ENCODE assay signal across 8 cellular contexts in the genomic region with DNA sequence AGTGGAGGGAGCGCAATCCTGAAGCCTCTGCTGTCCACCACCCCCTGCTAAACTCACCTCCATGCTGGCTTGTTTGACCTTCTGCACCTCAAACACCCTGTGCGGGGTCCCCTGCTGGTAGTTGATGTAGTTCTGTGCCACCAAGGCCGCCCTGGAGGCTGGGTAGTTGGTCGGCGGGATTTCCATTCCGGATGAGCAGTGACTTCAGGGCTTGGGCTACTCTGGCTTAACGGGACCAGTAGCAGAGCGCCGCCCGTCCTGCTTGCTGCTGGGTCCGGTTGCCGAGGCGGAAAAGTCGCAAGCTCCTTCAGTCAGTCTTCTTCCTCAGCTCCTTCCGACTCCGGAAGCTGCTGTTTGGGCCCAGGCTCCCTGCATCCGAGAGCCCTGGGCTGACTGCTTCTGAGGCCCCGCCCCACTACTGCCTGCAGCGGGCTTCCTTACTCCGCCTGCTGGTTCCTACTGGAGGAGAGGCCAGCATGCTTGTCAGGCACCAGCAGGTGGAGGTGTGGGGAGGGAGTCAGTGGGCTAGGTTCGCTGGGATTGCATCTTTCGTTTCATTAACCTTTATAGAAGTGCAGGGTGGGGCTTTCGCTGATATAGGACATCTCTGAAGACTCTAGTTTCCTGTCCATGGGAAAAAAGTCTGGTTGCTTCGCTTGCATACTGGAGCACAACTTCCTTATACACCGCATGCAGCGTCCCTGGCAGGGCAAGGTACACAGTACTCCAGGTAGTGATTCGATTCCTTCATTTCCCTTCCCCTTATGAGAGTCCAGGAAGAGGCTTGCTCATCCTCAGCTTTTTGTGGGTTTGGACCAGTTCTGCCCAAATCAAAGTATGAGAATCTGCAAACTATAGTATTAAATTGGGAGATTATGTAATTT. TPM values are rescaled to one million over a fixed set of nuclear protein-coding genes. Genes with fewer than 3 reads are reported as not detected.
DNase-seq lines count a peak whose midpoint lies in the region; ATAC-seq and TF ChIP-seq lines count a peak whose summit lies in the region.

A gene with protein sequence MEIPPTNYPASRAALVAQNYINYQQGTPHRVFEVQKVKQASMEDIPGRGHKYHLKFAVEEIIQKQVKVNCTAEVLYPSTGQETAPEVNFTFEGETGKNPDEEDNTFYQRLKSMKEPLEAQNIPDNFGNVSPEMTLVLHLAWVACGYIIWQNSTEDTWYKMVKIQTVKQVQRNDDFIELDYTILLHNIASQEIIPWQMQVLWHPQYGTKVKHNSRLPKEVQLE (minus strand): TSS at position 356 of the 884 bp plus-strand sequence. CDS start 170 bp downstream, at position 186.

- POLR2A ChIA-PET in SK-N-SH (lab: Yijun Ruan, JAX): no interaction called here

- TF ChIP-seq RAD21 in SK-N-SH (IDR thresholded peaks at IDR 0.05; ENCODE audit: low read length): no peak

- DNase-seq in NCI-H82 (lab: John Stamatoyannopoulos, UW) (peak; percentile 35), NCI-H82 treated with DMSO at 0.1 percent for 48 hours (lab: John Stamatoyannopoulos, UW; ENCODE audit: unreplicated experiment) (no peak), SK-N-SH (peak; percentile 11), Right ventricle myocardium inferior (ENCODE audit: missing footprints) (peak; percentile 91), ovary (peak; percentile 81 to 85 (median 83)), thyroid gland (peak; percentile 92 to 93)
- peak; percentile 26 for DNase-seq in activated naive CD8-positive, alpha-beta T cell treated with anti-CD3 and anti-CD28 coated beads, Interleukin-2, amount 50 U/mL, for 16 hours (ENCODE audit: low read depth, low spot score)

- H3K9me3 ChIP-seq in SK-N-SH (no peaks in the 10 kb centered on the region), ovary (no peaks in the 10 kb centered on the region), thyroid gland (no peaks in the 10 kb centered on the region)

- H3K27me3 ChIP-seq in SK-N-SH (ENCODE audit: insufficient read depth) (no peaks in the 10 kb centered on the region), ovary (no peaks in the 10 kb centered on the region), thyroid gland (no peaks in the 10 kb centered on the region)

- 82% methylated on average over 19 of the region's 27 CpGs for WGBS in SK-N-SH (ENCODE audit: low lambda C conversion rate)
- WGBS in ovary, 3 donors: 10% methylated on average over 27 of the region's 27 CpGs
- WGBS in thyroid gland, 2 donors: 12% methylated on average over 25 of the region's 27 CpGs

- TF ChIP-seq POLR2A in ovary (IDR thresholded peaks at IDR 0.05) (no peak), thyroid gland (IDR thresholded peaks at IDR 0.05) (peak in 1 of 2 donors; percentile 68)

- H3K27ac ChIP-seq in SK-N-SH (ENCODE audit: low read depth in 2 of 2, low read length in 1 of 2) (no peak within 1 kb of the TSS), ovary (peak within 1 kb of the TSS; percentile 18 to 64), thyroid gland (peak within 1 kb of the TSS; percentile 57 to 71 (median 68))

- H3K4me1 ChIP-seq in SK-N-SH (ENCODE audit: control insufficient read depth in 1 of 2, insufficient read depth in 2 of 2, low read depth in 1 of 2, low read length in 1 of 2) (no peaks in the 10 kb centered on the region), ovary (ENCODE audit: insufficient read depth) (no peaks in the 10 kb centered on the region), thyroid gland (peaks cover 0 to 8% of the 10 kb centered on the region in 2 donors)

- H3F3A ChIP-seq in SK-N-SH (replicated peaks; ENCODE audit: insufficient read depth): no peaks in the 10 kb centered on the region

- peaks cover 49 to 56% of the 10 kb centered on the region in 2 experiments for H3K36me3 ChIP-seq in SK-N-SH (replicated peaks in 1 of 2; ENCODE audit: control insufficient read depth in 1 of 2, insufficient read depth in 2 of 2, low read length in 1 of 2)
- no peaks in the 10 kb centered on the region for H3K36me3 ChIP-seq in ovary
- H3K36me3 ChIP-seq in thyroid gland: peaks cover 9 to 10% of the 10 kb centered on the region in 2 donors

- H3K79me2 ChIP-seq in SK-N-SH (ENCODE audit: insufficient read depth): no peaks in the 10 kb centered on the region; the same call in 1 of the 2 replicates

- no peak within 1 kb of the TSS for H2AFZ ChIP-seq in SK-N-SH (ENCODE audit: low read depth)

- H3K4me2 ChIP-seq in SK-N-SH: no peak within 1 kb of the TSS

- no peak within 1 kb of the TSS for H3K4me3 ChIP-seq in SK-N-SH (ENCODE audit: low read depth in 2 of 2, low read length in 1 of 2)
- H3K4me3 ChIP-seq in ovary: peak within 1 kb of the TSS; percentile 58
- H3K4me3 ChIP-seq in thyroid gland (replicated peaks in 1 of 3): peak within 1 kb of the TSS; percentile 40 to 60 (median 45)

- H3K9ac ChIP-seq in SK-N-SH: no peak within 1 kb of the TSS

- intact Hi-C loops in Right ventricle myocardium inferior (cut with DNase I) (loop anchor here (5.0 to 10.0 kb wide), 2 partner anchors 52 to 120 kb away; no protein-coding TSS in a partner anchor), ovary (cut with DNase I) (loop anchor here in 1 of 4 donors (10.0 kb wide), 1 partner anchor 52 kb away; no protein-coding TSS in a partner anchor), thyroid gland (cut with DNase I) (no loop called here)

- TF ChIP-seq EP300 in SK-N-SH (IDR thresholded peaks at IDR 0.05; ENCODE audit: borderline replicate concordance in 1 of 2, low read depth in 1 of 2, low read length in 1 of 2) (no peak), ovary (IDR thresholded peaks at IDR 0.05) (no peak)

- H4K20me1 ChIP-seq in SK-N-SH (ENCODE audit: insufficient read depth): no peaks in the 10 kb centered on the region

- H3K9me2 ChIP-seq in SK-N-SH: no peaks in the 10 kb centered on the region

- peak; percentile 100 for ATAC-seq in HG03039 (IDR thresholded peaks at IDR 0.05; ENCODE audit: unreplicated experiment)
- peak; percentile 98 for ATAC-seq in Right ventricle myocardium inferior

- TF ChIP-seq CTCF in SK-N-SH (IDR thresholded peaks at IDR 0.05): no peak
- peak; percentile 57 to 69 (median 68) for TF ChIP-seq CTCF in ovary (IDR thresholded peaks at IDR 0.05)
- TF ChIP-seq CTCF in thyroid gland (IDR thresholded peaks at IDR 0.05): peak in 5 of 6 experiments; percentile 21 to 77 (median 73)

- CTCF ChIA-PET in SK-N-SH (lab: Yijun Ruan, JAX): interaction anchor here (1.3 kb wide), 1 partner anchor 12 kb away, joined by 3 read pairs; no protein-coding TSS in a partner anchor

TF ChIP-seq in SK-N-SH, 30 proteins besides CTCF, POLR2A, EP300 and RAD21:
- TF ChIP-seq NRF1 (IDR thresholded peaks at IDR 0.05; ENCODE audit: low read depth, low read length): no peak
- TF ChIP-seq MEF2A (IDR thresholded peaks at IDR 0.05; ENCODE audit: borderline replicate concordance, low read depth): no peak
- TF ChIP-seq, protein P1, sequence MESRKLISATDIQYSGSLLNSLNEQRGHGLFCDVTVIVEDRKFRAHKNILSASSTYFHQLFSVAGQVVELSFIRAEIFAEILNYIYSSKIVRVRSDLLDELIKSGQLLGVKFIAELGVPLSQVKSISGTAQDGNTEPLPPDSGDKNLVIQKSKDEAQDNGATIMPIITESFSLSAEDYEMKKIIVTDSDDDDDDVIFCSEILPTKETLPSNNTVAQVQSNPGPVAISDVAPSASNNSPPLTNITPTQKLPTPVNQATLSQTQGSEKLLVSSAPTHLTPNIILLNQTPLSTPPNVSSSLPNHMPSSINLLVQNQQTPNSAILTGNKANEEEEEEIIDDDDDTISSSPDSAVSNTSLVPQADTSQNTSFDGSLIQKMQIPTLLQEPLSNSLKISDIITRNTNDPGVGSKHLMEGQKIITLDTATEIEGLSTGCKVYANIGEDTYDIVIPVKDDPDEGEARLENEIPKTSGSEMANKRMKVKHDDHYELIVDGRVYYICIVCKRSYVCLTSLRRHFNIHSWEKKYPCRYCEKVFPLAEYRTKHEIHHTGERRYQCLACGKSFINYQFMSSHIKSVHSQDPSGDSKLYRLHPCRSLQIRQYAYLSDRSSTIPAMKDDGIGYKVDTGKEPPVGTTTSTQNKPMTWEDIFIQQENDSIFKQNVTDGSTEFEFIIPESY (IDR thresholded peaks at IDR 0.05; ENCODE audit: borderline replicate concordance, low read depth): no peak
- TF ChIP-seq RXRA (IDR thresholded peaks at IDR 0.05; ENCODE audit: borderline replicate concordance, low read depth): no peak
- no peak for TF ChIP-seq SIN3A (IDR thresholded peaks at IDR 0.05; ENCODE audit: borderline replicate concordance, low read depth, low read length)
- TF ChIP-seq FOXJ3 (CRISPR knock-in tag; IDR thresholded peaks at IDR 0.05): no peak
- TF ChIP-seq TCF12 (IDR thresholded peaks at IDR 0.05): no peak
- TF ChIP-seq ELF1 (IDR thresholded peaks at IDR 0.05): no peak
TF ChIP-seq in SK-N-SH: peak in this region for 0.

RNA-seq across cellular contexts. Expression of the gene that starts here (rescaled TPM):
- not detected in 2 replicates for polyA plus RNA-seq in SK-N-SH (2012; rRNA removed)
- polyA plus RNA-seq in SK-N-SH (2012; cell fraction: cytosol; rRNA removed): not detected in 2 replicates
- not detected in 2 replicates for polyA plus RNA-seq in SK-N-SH (2012; cell fraction: nucleus; rRNA removed)
- total RNA-seq in Right ventricle myocardium inferior: 3.9 TPM
- 10 to 100 TPM; 16.5 to 82.9 (median 43.5) TPM for total RNA-seq in ovary
- polyA plus RNA-seq in ovary: 10 to 100 TPM; 38.4 to 48.4 TPM
- 10 to 100 TPM; 16.8 to 42.3 (median 22.7) TPM for total RNA-seq in thyroid gland

Comparison
In these comparisons a context has a peak if more than half of its experiments do, and no peak if none do; other contexts are left out.
1. RNA of the gene that starts here (polyA plus RNA-seq): 38.4 to 48.4 TPM in ovary; not detected in SK-N-SH; every median in the first group is over 10 times any median in the second.
2. Peak in DNase-seq in SK-N-SH; RNA of the gene not detected or under 1 TPM.
3. H3K27ac ChIP-seq: peak in ovary (2 of 2) and thyroid gland (3 of 3); none in SK-N-SH (0 of 2).
4. H3K4me3 ChIP-seq: peak in ovary (single experiment) and thyroid gland (3 of 3); none in SK-N-SH (0 of 2).